Comparison of ENCODE assay signal across 1 cellular context in genomic region chr3:190000861-190001196, GRCh38.
TF ChIP-seq lines count a peak whose summit lies in the region.

No MANE protein-coding gene starts in this region.

TF ChIP-seq in GM23338, 12 proteins besides CTCF, POLR2A, EP300 and RAD21 (continued from another document):
- TF ChIP-seq ZNF462 (CRISPR knock-in tag; IDR thresholded peaks at IDR 0.05) (no peak), CREB1 (CRISPR knock-in tag; IDR thresholded peaks at IDR 0.05; ENCODE audit: low read depth) (no peak), ZNF114 (CRISPR knock-in tag; IDR thresholded peaks at IDR 0.05) (no peak), JUNB (IDR thresholded peaks at IDR 0.05; ENCODE audit: unreplicated experiment) (no peak), REST (IDR thresholded peaks at IDR 0.05; ENCODE audit: unreplicated experiment) (no peak), ETS1 (IDR thresholded peaks at IDR 0.05) (no peak), EZH2 (IDR thresholded peaks at IDR 0.05; ENCODE audit: low read depth, unreplicated experiment) (no peak), STAT1 (IDR thresholded peaks at IDR 0.05; ENCODE audit: unreplicated experiment) (no peak)
